ENCODE assay signal across 28 cellular contexts in the genomic region with DNA sequence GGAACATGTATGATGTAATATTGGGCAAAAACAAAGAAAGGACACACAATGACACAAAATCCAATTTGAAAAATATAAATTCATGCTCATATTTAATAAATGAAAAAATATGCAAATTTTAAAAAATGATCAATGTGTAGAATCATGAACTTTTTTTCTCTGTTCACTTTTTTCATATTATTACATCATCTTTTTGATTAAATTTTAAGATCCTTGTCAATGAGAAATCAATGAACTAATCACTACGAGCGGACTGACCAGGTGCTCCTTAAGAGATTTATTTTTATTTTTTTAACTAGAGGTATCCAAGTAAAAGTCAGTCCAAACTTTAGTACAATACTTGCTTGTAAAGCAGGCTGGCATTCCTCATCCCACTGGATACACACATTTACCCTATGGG.
A peak's percentile ranks its signal among the peaks of the same experiment; 100 is the strongest.
DNase-seq lines count a peak whose midpoint lies in the region; ATAC-seq, FAIRE-seq and TF ChIP-seq lines count a peak whose summit lies in the region.
"Had no signal": no experiment of that assay in that cellular context is flagged by ENCODE, and none has a peak within 500 bp of the region (broad histone marks: within the 10 kb centered on the region; RNA-seq: fewer than 3 reads in every experiment).

No MANE protein-coding gene starts in this region.

- no peaks in the 10 kb centered on the region for H3K79me2 ChIP-seq in K562 (ENCODE audit: control insufficient read depth, insufficient read depth, low read length)

- H4K20me1 ChIP-seq in IMR-90 (ENCODE audit: insufficient read depth, low read length) = no peaks in the 10 kb centered on the region
- no peaks in the 10 kb centered on the region for H4K20me1 ChIP-seq in K562 (replicated peaks; ENCODE audit: control insufficient read depth, insufficient read depth, low read length)

- no peak overlapping the region for H3K4me2 ChIP-seq in A549
- no peak overlapping the region for H3K4me2 ChIP-seq in IMR-90 (ENCODE audit: low read depth, low read length)
- no peak overlapping the region for H3K4me2 ChIP-seq in K562 (ENCODE audit: insufficient read depth, low read length)
- H3K4me2 ChIP-seq: BLaER1 treated with 17β-estradiol and CSF1 and Interleukin-3, amounts not matched to agents 10 nM and 100 nM had no signal

- H3K18ac ChIP-seq in IMR-90 (ENCODE audit: low read depth, low read length) = no peak overlapping the region

- H3K23ac ChIP-seq in IMR-90 (ENCODE audit: low read depth, low read length) = no peak overlapping the region

- in situ Hi-C loops in IMR-90 (cut with MboI; ENCODE audit: low sequenced_read_pairs) = no loop called here
- in situ Hi-C loops in K562 (cut with MboI) = no loop called here

- H3K9ac ChIP-seq in IMR-90 (ENCODE audit: low read depth, low read length) (no peak overlapping the region), K562 (ENCODE audit: insufficient read depth in 1 of 2, low read depth in 2 of 2, low read length in 2 of 2) (no peak overlapping the region)
- H3K9ac ChIP-seq: BLaER1 treated with 17β-estradiol and CSF1 and Interleukin-3, amounts not matched to agents 10 nM and 100 nM had no signal

- H2BK15ac ChIP-seq in IMR-90 (ENCODE audit: low read depth, low read length) = no peak overlapping the region

- H4K91ac ChIP-seq in IMR-90 (ENCODE audit: insufficient read depth, low read depth, low read length) = no peak overlapping the region

- POLR2A ChIA-PET in A549 (lab: Yijun Ruan, JAX) = no interaction called here
- POLR2A ChIA-PET in IMR-90 (lab: Charles Lee; ENCODE audit: unreplicated experiment) = no interaction called here
- POLR2A ChIA-PET in K562 (lab: Yijun Ruan, JAX) = no interaction called here
- POLR2A ChIA-PET in GM10248 (lab: Yijun Ruan, JAX) = no interaction called here

- H3K4me3 ChIP-seq in A549 (no peak overlapping the region), IMR-90 (ENCODE audit: insufficient read depth, low read depth, low read length) (no peak overlapping the region), K562 (no peak overlapping the region)
- H3K4me3 ChIP-seq: BLaER1 treated with 17β-estradiol and CSF1 and Interleukin-3, amounts not matched to agents 10 nM and 100 nM; GM12878 had no signal

- H3K4me3 Mint-ChIP-seq in stimulated activated effector memory CD8-positive, alpha-beta T cell treated with anti-CD3 and anti-CD28 coated beads, Interleukin-12 subunit alpha, Interleukin-12 subunit beta, amount 100 ng/mL, for 72 hours = no peak overlapping the region
- H3K4me3 Mint-ChIP-seq: B cell; CD4-positive, alpha-beta T cell; CD8-positive, alpha-beta T cell had no signal

- H3K9me1 ChIP-seq in IMR-90 (ENCODE audit: insufficient read depth, low read length) (peaks cover 21% of the 10 kb centered on the region), K562 (ENCODE audit: control insufficient read depth, insufficient read depth, low read length) (no peaks in the 10 kb centered on the region)

- no peak overlapping the region for H3K14ac ChIP-seq in IMR-90 (replicated peaks; ENCODE audit: low read depth, low read length)

- peaks cover 0 to 20% of the 10 kb centered on the region in 2 experiments; a peak in 2 of 4 replicates for H3K79me1 ChIP-seq in IMR-90 (ENCODE audit: low read depth in 1 of 2, low read length in 2 of 2)

- H3K36me3 ChIP-seq in IMR-90 (ENCODE audit: control insufficient read depth, insufficient read depth, low read length) = peaks cover 31% of the 10 kb centered on the region
- H3K36me3 ChIP-seq in K562 (ENCODE audit: control insufficient read depth, insufficient read depth, low read length) = peaks cover 89% of the 10 kb centered on the region

- H3K27me3 ChIP-seq in IMR-90 (ENCODE audit: control insufficient read depth, insufficient read depth, low read length) (no peaks in the 10 kb centered on the region), K562 (ENCODE audit: control insufficient read depth in 2 of 2, insufficient read depth in 2 of 2, low read length in 2 of 2) (no peaks in the 10 kb centered on the region; a peak in 1 of 5 replicates)
- H3K27me3 ChIP-seq: BLaER1 treated with 17β-estradiol and CSF1 and Interleukin-3, amounts not matched to agents 10 nM and 100 nM had no signal

- H2AFZ ChIP-seq in IMR-90 (replicated peaks; ENCODE audit: low read length, poor library complexity) (no peak overlapping the region), K562 (ENCODE audit: low read depth, low read length) (no peak overlapping the region)

- H2AK5ac ChIP-seq in IMR-90 (ENCODE audit: low read depth, low read length) = 0 out of 2 replicates have a peak overlapping the region, but pooled peaks have one; percentile 20

- TF ChIP-seq POLR2A in A549 (IDR thresholded peaks at IDR 0.05; ENCODE audit: low read length) (no peak), IMR-90 (IDR thresholded peaks at IDR 0.05; ENCODE audit: low read depth, low read length) (no peak), K562 (conservative IDR thresholded peaks at IDR 0.05) (no peak)

- peak overlapping the region; percentile 63; the same call in 1 of the 2 replicates for H2BK20ac ChIP-seq in IMR-90 (ENCODE audit: low read depth, low read length)

- dilution Hi-C loops in IMR-90 (cut with HindIII; ENCODE audit: low sequenced_read_pairs, unreplicated experiment) = no loop called here

- TF ChIP-seq CTCF in A549 (IDR thresholded peaks at IDR 0.05) (no peak), IMR-90 (conservative IDR thresholded peaks at IDR 0.05; ENCODE audit: low read depth, low read length) (no peak), K562 (IDR thresholded peaks at IDR 0.05 in 2 of 3, conservative IDR thresholded peaks at IDR 0.05 in 1 of 3; ENCODE audit: insufficient read depth in 2 of 3, low read depth in 1 of 3, low read length in 3 of 3) (no peak), GM10248 (IDR thresholded peaks at IDR 0.05; ENCODE audit: control extremely low read depth, extremely low read depth, low read depth, missing control alignments) (no peak)

- H3K27ac ChIP-seq in A549 (peak overlapping the region; percentile 91 to 97), IMR-90 (ENCODE audit: insufficient read depth, low read length) (no peak overlapping the region), K562 (ENCODE audit: extremely low read depth, low read depth, low read length) (no peak overlapping the region)
- H3K27ac ChIP-seq: C4-2B had no signal

- H3K9me3 ChIP-seq in A549 (no peaks in the 10 kb centered on the region), IMR-90 (ENCODE audit: control insufficient read depth, insufficient read depth, low read length) (no peaks in the 10 kb centered on the region), K562 (replicated peaks; ENCODE audit: control insufficient read depth, insufficient read depth, low read depth, low read length) (no peaks in the 10 kb centered on the region)
- H3K9me3 ChIP-seq: BLaER1 treated with 17β-estradiol and CSF1 and Interleukin-3, amounts not matched to agents 10 nM and 100 nM; Caco-2 had no signal

- intact Hi-C loops in IMR-90 (cut with micrococcal nuclease) (no loop called here), K562 (cut with micrococcal nuclease) (loop anchor here (10.0 kb wide), 1 partner anchor 69 kb away; no protein-coding TSS in a partner anchor), Right ventricle myocardium inferior (cut with DNase I) (no loop called here)

- no peak overlapping the region for H4K5ac ChIP-seq in IMR-90 (ENCODE audit: low read depth, low read length)

- H3K4me1 ChIP-seq in A549 (peaks cover 46% of the 10 kb centered on the region), IMR-90 (ENCODE audit: control insufficient read depth, insufficient read depth, low read length) (peaks cover 20% of the 10 kb centered on the region), K562 (replicated peaks in 1 of 2; ENCODE audit: control insufficient read depth in 2 of 2, insufficient read depth in 2 of 2, low read length in 2 of 2) (peaks cover 14 to 21% of the 10 kb centered on the region in 2 experiments)
- H3K4me1 ChIP-seq: Caco-2 had no signal

- no peak overlapping the region for H2AK9ac ChIP-seq in IMR-90 (replicated peaks; ENCODE audit: low read depth, low read length, poor library complexity)

- 94% methylated on average over 2 of the region's 2 CpGs for WGBS in A549 (ENCODE audit: missing lambda C conversion rate)
- no CpG with 5 or more reads among the region's 2 CpGs for WGBS in IMR-90 (ENCODE audit: extremely low coverage in 2 of 2, insufficient read length in 1 of 2), 2 experiments
- 93% methylated on average over 2 of the region's 2 CpGs for WGBS in K562 (ENCODE audit: insufficient coverage, low coverage, missing lambda C conversion rate)

- TF ChIP-seq EP300 in A549 (IDR thresholded peaks at IDR 0.05) = no peak
- TF ChIP-seq EP300 in K562 (IDR thresholded peaks at IDR 0.05; ENCODE audit: low read length) = no peak

- H3K9me3 Mint-ChIP-seq in stimulated activated effector memory CD8-positive, alpha-beta T cell treated with anti-CD3 and anti-CD28 coated beads, Interleukin-12 subunit alpha, Interleukin-12 subunit beta, amount 100 ng/mL, for 72 hours = no peaks in the 10 kb centered on the region
- H3K9me3 Mint-ChIP-seq: CD4-positive, alpha-beta T cell; CD8-positive, alpha-beta T cell had no signal

- ATAC-seq in A549 (no peak), IMR-90 (ENCODE audit: low read depth) (no peak), K562 (no peak), Right ventricle myocardium inferior (no peak)
- no peak for ATAC-seq in stimulated activated effector memory CD8-positive, alpha-beta T cell treated with anti-CD3 and anti-CD28 coated beads, Interleukin-12 subunit alpha, Interleukin-12 subunit beta, amount 100 ng/mL, for 72 hours
- ATAC-seq: CD8-positive, alpha-beta T cell; GM12878 had no signal

- FAIRE-seq in A549 (lab: Jason Lieb, UNC) = no peak
- FAIRE-seq in K562 (lab: Jason Lieb, UNC) = no peak
- FAIRE-seq: A204.1, D721Med, G401.6, GM12878, GM12892, GM18507 had no signal

- peak overlapping the region; percentile 43 for H3K4ac ChIP-seq in IMR-90 (ENCODE audit: low read depth, low read length)

- peaks cover 18% of the 10 kb centered on the region for H3K4me1 Mint-ChIP-seq in stimulated activated effector memory CD8-positive, alpha-beta T cell treated with anti-CD3 and anti-CD28 coated beads, Interleukin-12 subunit alpha, Interleukin-12 subunit beta, amount 100 ng/mL, for 72 hours
- H3K4me1 Mint-ChIP-seq: B cell had no signal

- BruUV-seq in IMR-90 (replicated peaks; lab: Mats Ljungman, UMichigan) = no TSS peak
- no TSS peak for BruUV-seq in K562 (replicated peaks; lab: Mats Ljungman, UMichigan)

- peaks cover 89% of the 10 kb centered on the region for H3K36me3 Mint-ChIP-seq in stimulated activated effector memory CD8-positive, alpha-beta T cell treated with anti-CD3 and anti-CD28 coated beads, Interleukin-12 subunit alpha, Interleukin-12 subunit beta, amount 100 ng/mL, for 72 hours

- DNase-seq in A549 (ENCODE audit: low read depth in 1 of 2, low spot score in 1 of 2) (no peak), IMR-90 (no peak), K562 (ENCODE audit: extremely low read depth in 1 of 4, low spot score in 3 of 4) (no peak), EL (no peak), Right ventricle myocardium inferior (ENCODE audit: missing footprints) (no peak), GM10248 (ENCODE audit: extremely low spot score) (no peak)
- DNase-seq in stimulated activated effector memory CD8-positive, alpha-beta T cell treated with anti-CD3 and anti-CD28 coated beads, Interleukin-12 subunit alpha, Interleukin-12 subunit beta, amount 100 ng/mL, for 72 hours (ENCODE audit: low spot score in 2 of 2) = no peak
- DNase-seq: 8988T; AML-193; Caco-2; Calu3; CD4-positive, alpha-beta T cell; CD8-positive, alpha-beta T cell; DMS 273 treated with DMSO at 0.1 percent for 48 hours; DMS153; DMS53; DMS79; DND-41; GF-D8 had no signal

- H2BK5ac ChIP-seq in IMR-90 (ENCODE audit: low read depth, low read length, poor library complexity, severe bottlenecking) = no peak overlapping the region

- H3K27ac Mint-ChIP-seq in stimulated activated effector memory CD8-positive, alpha-beta T cell treated with anti-CD3 and anti-CD28 coated beads, Interleukin-12 subunit alpha, Interleukin-12 subunit beta, amount 100 ng/mL, for 72 hours = peak overlapping the region; percentile 63
- H3K27ac Mint-ChIP-seq: B cell; CD4-positive, alpha-beta T cell; CD8-positive, alpha-beta T cell had no signal

- CTCF ChIA-PET in A549 (lab: Yijun Ruan, JAX) (interaction anchor here (1.5 kb wide), 1 partner anchor 27 kb away, joined by 3 read pairs; no protein-coding TSS in a partner anchor), IMR-90 (lab: Yijun Ruan, JAX) (no interaction called here), K562 (lab: Yijun Ruan, JAX; ENCODE audit: low intra/inter-chr PET ratio) (no interaction called here), GM10248 (lab: Yijun Ruan, JAX) (no interaction called here)

- no peak overlapping the region for H4K8ac ChIP-seq in IMR-90 (ENCODE audit: low read depth in 2 of 2, low read length in 2 of 2)

- TF ChIP-seq RAD21 in A549 (conservative IDR thresholded peaks at IDR 0.05 in 1 of 2, IDR thresholded peaks at IDR 0.05 in 1 of 2) (no peak), IMR-90 (IDR thresholded peaks at IDR 0.05; ENCODE audit: low read length) (no peak), K562 (CRISPR knock-in tag; conservative IDR thresholded peaks at IDR 0.05 in 1 of 2, IDR thresholded peaks at IDR 0.05 in 1 of 2) (no peak)

- no peak overlapping the region for H3K56ac ChIP-seq in IMR-90 (ENCODE audit: extremely low read depth, insufficient read depth, low read length)

- H2BK120ac ChIP-seq in IMR-90 (ENCODE audit: low read depth, low read length) = peak overlapping the region; percentile 12; the same call in 1 of the 2 replicates

Comparison
In these comparisons a context has a peak if more than half of its experiments do, and no peak if none do; other contexts are left out.
1. H3K27ac ChIP-seq: peak in A549 (2 of 2); none in IMR-90 (single experiment) and K562 (single experiment).